In genomic region chr1:161077426-161077825, GRCh38 we compare ENCODE assay signal across 29 cellular contexts. TPM values are rescaled to one million over a fixed set of nuclear protein-coding genes. Genes with fewer than 3 reads are reported as not detected.
"Had no signal": no experiment of that assay in that cellular context is flagged by ENCODE, and none has a peak within 500 bp of the region (broad histone marks: within the 10 kb centered on the region; RNA-seq: fewer than 3 reads in every experiment).

No MANE protein-coding gene starts in this region.

- H3K9ac ChIP-seq: neural progenitor cell had no signal

- ATAC-seq: left colon; left lung; lower lobe of right lung; natural killer cell; right cardiac atrium; stimulated activated effector memory CD8-positive, alpha-beta T cell treated with anti-CD3 and anti-CD28 coated beads, Interleukin-12 subunit alpha, Interleukin-12 subunit beta, amount 100 ng/mL, for 72 hours had no signal

- H2AFZ ChIP-seq: neural progenitor cell had no signal

- H3K27me3 ChIP-seq: neural progenitor cell, ovary, suprapubic skin, uterus had no signal

- DNase-seq: hypothalamus; immature natural killer cell; kidney; left colon; left lung; lower lobe of right lung; mammary epithelial cell; mesendoderm; naive B cell; natural killer cell; nephron progenitor cell; ovary; retina; right cardiac atrium; sigmoid colon; small intestine; spleen; stimulated activated CD4-positive, alpha-beta T cell treated with anti-CD3 and anti-CD28 coated beads, Interleukin-4, amount 100 ng/mL, for 24 hours; stimulated activated naive CD4-positive, alpha-beta T cell; tibial artery; uterus had no signal

- H3K4me2 ChIP-seq: neural progenitor cell had no signal

- FAIRE-seq: islet of Langerhans, kidney, small intestine had no signal

- H3K4me3 ChIP-seq: left lung, lower lobe of right lung, neural progenitor cell, ovary, sigmoid colon, spleen, suprapubic skin, thoracic aorta, tibial artery, uterus had no signal

- H3K9me3 ChIP-seq: left lung, lower lobe of right lung, ovary, sigmoid colon, spleen, suprapubic skin, thoracic aorta, tibial artery, uterus had no signal

- H3K36me3 ChIP-seq: left lung, neural progenitor cell, ovary, sigmoid colon, spleen, suprapubic skin, thoracic aorta, uterus had no signal

- H3K4me1 ChIP-seq: neural progenitor cell, sigmoid colon, spleen, uterus had no signal

- H3K27ac ChIP-seq: left lung, lower lobe of right lung, neural progenitor cell, ovary, sigmoid colon, spleen, suprapubic skin, thoracic aorta, tibial artery, uterus had no signal

RNA-seq across cellular contexts. Expression of gene ARHGAP30, which starts 7.7 kb away (rescaled TPM):
- total RNA-seq: progenitor cell of endocrine pancreas had no signal

RNA-seq across cellular contexts. Expression of gene NECTIN4, which starts 11.9 kb away (rescaled TPM):
- total RNA-seq: liver, right cardiac atrium, sigmoid colon, spleen had no signal
- polyA plus RNA-seq: immature natural killer cell had no signal

RNA-seq across cellular contexts. Expression of gene KLHDC9, which starts 20.7 kb away (rescaled TPM):
- total RNA-seq: mononuclear cell had no signal
